Comparison of ENCODE assay signal across 8 cellular contexts in the genomic region with DNA sequence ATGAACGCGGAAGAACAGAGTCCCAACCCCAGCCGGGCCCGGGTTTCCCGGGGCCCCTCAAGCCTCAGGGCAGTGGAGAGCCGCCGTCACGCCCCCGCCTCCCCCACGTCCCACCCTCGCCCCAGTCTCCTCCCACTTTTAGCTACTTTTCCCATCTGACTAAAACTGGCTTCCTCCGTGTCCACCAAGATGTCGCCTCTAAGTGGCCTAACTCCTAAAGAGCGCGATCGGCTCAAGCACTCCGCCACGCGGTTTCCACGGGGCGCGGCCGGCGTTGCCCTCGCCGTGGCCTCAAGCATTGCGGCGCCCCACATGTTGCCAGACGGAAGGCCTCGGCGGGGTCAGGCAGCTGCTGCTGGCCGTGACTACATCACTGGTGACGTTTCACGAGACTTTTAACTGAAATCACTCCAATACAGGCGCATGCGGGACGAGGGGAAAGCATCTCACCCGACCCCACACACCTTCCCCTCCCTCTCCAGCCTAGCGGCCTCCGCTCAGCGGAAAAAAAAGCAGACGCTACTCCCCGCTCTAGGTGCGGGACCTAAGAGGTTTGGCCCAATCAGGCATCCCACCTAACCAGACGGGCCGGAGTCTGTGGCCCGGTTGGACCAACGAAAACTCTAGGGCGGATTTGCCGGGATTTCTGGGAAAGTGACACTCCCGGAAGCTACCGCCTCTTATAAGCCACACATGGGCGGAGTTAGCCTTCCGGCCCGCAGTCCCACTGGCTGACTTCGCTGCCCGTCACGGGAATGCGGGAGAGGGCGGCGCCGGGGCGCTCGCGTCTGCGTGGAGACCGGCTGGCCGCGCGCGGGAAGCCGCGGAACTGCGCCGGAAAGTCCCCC. TPM values are rescaled to one million over a fixed set of nuclear protein-coding genes. Genes with fewer than 3 reads are reported as not detected.
DNase-seq lines count a peak whose midpoint lies in the region; ATAC-seq and TF ChIP-seq lines count a peak whose summit lies in the region.

Gene NXT1, plus strand, starts transcription at position 785 of the 848 bp plus-strand sequence. CDS start 3,251 bp downstream, outside the sequence.

- intact Hi-C loops in head of caudate nucleus (cut with DNase I): loop anchor here (1.0 kb wide), 1 partner anchor 8 kb away; no protein-coding TSS in a partner anchor
- intact Hi-C loops in ovary (cut with DNase I): loop anchor here in 2 of 4 donors (10.0 kb wide), 3 partner anchors 65 to 1705 kb away; partner anchors contain the start of genes ACSS1 (in 1 of the 2) and CST3 (in 1 of the 2)
- intact Hi-C loops in thyroid gland (cut with DNase I): no loop called here

- H3K4me3 ChIP-seq in GM12864 (ENCODE audit: low read depth, low read length): peak within 1 kb of the TSS; percentile 94
- H3K4me3 ChIP-seq in ovary: peak within 1 kb of the TSS; percentile 72
- H3K4me3 ChIP-seq in thyroid gland (replicated peaks in 1 of 3): peak within 1 kb of the TSS; percentile 63 to 95 (median 83)

- TF ChIP-seq POLR2A in ovary (IDR thresholded peaks at IDR 0.05): peak; percentile 90
- peak; percentile 27 to 88 for TF ChIP-seq POLR2A in thyroid gland (IDR thresholded peaks at IDR 0.05)

- 0 to 1% (median 1%) methylated on average over 61 to 75 of the region's 75 CpGs for WGBS in ovary, 3 donors
- WGBS in thyroid gland, 2 donors: 0 to 2% methylated on average over 42 to 53 of the region's 75 CpGs

- H3K36me3 ChIP-seq in ovary: no peaks in the 10 kb centered on the region
- peaks cover 0 to 5% of the 10 kb centered on the region in 2 donors for H3K36me3 ChIP-seq in thyroid gland

- peak; percentile 83 for ATAC-seq in HG02759 (IDR thresholded peaks at IDR 0.05; ENCODE audit: unreplicated experiment)

- TF ChIP-seq CTCF in GM12864 (IDR thresholded peaks at IDR 0.05; ENCODE audit: low read depth, low read length, missing control alignments) (peak; percentile 1), ovary (IDR thresholded peaks at IDR 0.05) (peak in 1 of 3 donors; percentile 56), thyroid gland (IDR thresholded peaks at IDR 0.05) (peak in 1 of 6 experiments; percentile 3)

- H3K27me3 ChIP-seq in ovary (no peaks in the 10 kb centered on the region), thyroid gland (no peaks in the 10 kb centered on the region)

- H3K4me1 ChIP-seq in ovary (ENCODE audit: insufficient read depth): peaks cover 3% of the 10 kb centered on the region
- peaks cover 10 to 20% of the 10 kb centered on the region in 2 donors for H3K4me1 ChIP-seq in thyroid gland

- peak; percentile 75 for TF ChIP-seq EP300 in ovary (IDR thresholded peaks at IDR 0.05)

- DNase-seq in GM12864 (ENCODE audit: low read depth) (peak; percentile 95), NCI-H1417 (lab: John Stamatoyannopoulos, UW) (peak; percentile 96 to 99 (median 98)), SW 1271 (lab: John Stamatoyannopoulos, UW) (peak; percentile 99), head of caudate nucleus (peak; percentile 95 to 99 (median 98)), ovary (peak; percentile 96 to 99 (median 98)), thyroid gland (peak; percentile 97)
- peak; percentile 91 for DNase-seq in activated naive CD8-positive, alpha-beta T cell treated with anti-CD3 and anti-CD28 coated beads, Interleukin-2, amount 50 U/mL, for 16 hours (ENCODE audit: low read depth, low spot score)

- H3K27ac ChIP-seq in ovary (peak within 1 kb of the TSS; percentile 89 to 99), thyroid gland (peak within 1 kb of the TSS; percentile 88 to 98 (median 97))

- H3K9me3 ChIP-seq in ovary: no peaks in the 10 kb centered on the region
- no peaks in the 10 kb centered on the region for H3K9me3 ChIP-seq in thyroid gland

RNA-seq across cellular contexts. Expression of gene NXT1, which starts in this region (rescaled TPM):
- total RNA-seq in ovary (10 to 100 TPM; 19.3 to 44.6 (median 32.1) TPM), thyroid gland (10 to 100 TPM; 27.2 to 50.8 (median 37.2) TPM)
- polyA plus RNA-seq in ovary: 10 to 100 TPM; 19.2 to 20.5 TPM

Comparison
In these comparisons a context has a peak if more than half of its experiments do, and no peak if none do; other contexts are left out.
1. Peak in every context shown above with its lines: DNase-seq, ATAC-seq, H3K4me3 ChIP-seq and H3K27ac ChIP-seq.